26 cellular contexts compared by ENCODE assay signal in the genomic region with DNA sequence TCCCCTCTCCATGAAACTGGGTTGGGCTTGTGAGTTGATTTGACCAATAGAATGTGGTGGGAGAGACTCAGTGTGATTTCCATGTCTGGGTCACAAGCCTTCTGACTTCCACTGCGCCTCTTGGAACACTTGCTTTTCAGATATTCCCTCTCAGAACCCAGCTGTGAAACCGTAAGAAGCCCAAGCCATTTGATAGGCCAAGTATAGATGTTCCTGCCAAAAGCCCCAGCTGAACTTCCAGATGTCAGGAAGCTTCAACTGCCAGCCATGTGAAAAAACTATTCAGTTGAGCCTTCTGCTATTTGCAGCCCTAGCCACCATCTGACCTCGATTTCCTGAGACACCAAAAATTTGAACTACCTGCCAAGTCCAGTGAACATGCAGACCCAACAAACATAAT.
A peak's percentile ranks its signal among the peaks of the same experiment; 100 is the strongest.
DNase-seq lines count a peak whose midpoint lies in the region; ATAC-seq, FAIRE-seq and TF ChIP-seq lines count a peak whose summit lies in the region.
"Had no signal": no experiment of that assay in that cellular context is flagged by ENCODE, and none has a peak within 500 bp of the region (broad histone marks: within the 10 kb centered on the region; RNA-seq: fewer than 3 reads in every experiment).

No MANE protein-coding gene starts in this region.

- FAIRE-seq in GM19239 (lab: Jason Lieb, UNC): no peak
- FAIRE-seq: frontal cortex, K562 had no signal

- no peak for ATAC-seq in GM18505 (IDR thresholded peaks at IDR 0.05; ENCODE audit: unreplicated experiment)
- ATAC-seq: GM23338, K562, left lung, natural killer cell had no signal

- no peak for TF ChIP-seq POLR2A in GM18505 (IDR thresholded peaks at IDR 0.05; ENCODE audit: borderline replicate concordance, extremely low read depth, insufficient read depth, insufficient read length)

- DNase-seq in DMS 273 (lab: John Stamatoyannopoulos, UW; ENCODE audit: unreplicated experiment) (peak; percentile 18), DMS 273 treated with DMSO at 0.1 percent for 48 hours (lab: John Stamatoyannopoulos, UW) (no peak), NCI-H446 (lab: John Stamatoyannopoulos, UW) (peak; percentile 22 to 69), dermis blood vessel endothelial cell (peak; percentile 89), pulmonary artery endothelial cell (ENCODE audit: low read depth, low spot score) (peak; percentile 55), GM19239 (ENCODE audit: insufficient read length, low spot score) (no peak)
- DNase-seq in stimulated activated CD4-positive, alpha-beta T cell treated with anti-CD3 and anti-CD28 coated beads, Interleukin-15, amount 100 ng/mL, for 24 hours: no peak
- DNase-seq: activated B cell treated with CpG ODN at 0.5 μM for 24 hours; activated CD4-positive, alpha-beta memory T cell treated with anti-CD3 and anti-CD28 coated beads for 36 hours; activated effector memory CD4-positive, alpha-beta T cell treated with anti-CD3 and anti-CD28 coated beads, Interleukin-2, amount 50 U/mL, for 16 hours; activated naive CD8-positive, alpha-beta T cell treated with anti-CD3 and anti-CD28 coated beads, Interleukin-2, amount 10 ng/mL, durations not matched to agents 7 days and 5 days; AML-193; CD8-positive, alpha-beta memory T cell; GDM1; hypothalamus; left lung; natural killer cell; NCI-H1694 treated with DMSO at 0.1 percent for 48 hours; NCI-H774; stimulated activated CD4-positive, alpha-beta T cell treated with anti-CD3 and anti-CD28 coated beads, Interleukin-4, amount 100 ng/mL, for 4 hours; stimulated activated naive CD4-positive, alpha-beta T cell; T-helper 9 cell had no signal

Comparison
In these comparisons a context has a peak if more than half of its experiments do, and no peak if none do; other contexts are left out.
1. DNase-seq: peak in DMS 273 (single experiment), NCI-H446 (2 of 2), dermis blood vessel endothelial cell (single experiment) and pulmonary artery endothelial cell (single experiment); none in DMS 273 treated with DMSO at 0.1 percent for 48 hours (single experiment), stimulated activated CD4-positive, alpha-beta T cell treated with anti-CD3 and anti-CD28 coated beads, Interleukin-15, amount 100 ng/mL, for 24 hours (single experiment) and GM19239 (single experiment).